Comparison of ENCODE assay signal across 1 cellular context in the genomic region with DNA sequence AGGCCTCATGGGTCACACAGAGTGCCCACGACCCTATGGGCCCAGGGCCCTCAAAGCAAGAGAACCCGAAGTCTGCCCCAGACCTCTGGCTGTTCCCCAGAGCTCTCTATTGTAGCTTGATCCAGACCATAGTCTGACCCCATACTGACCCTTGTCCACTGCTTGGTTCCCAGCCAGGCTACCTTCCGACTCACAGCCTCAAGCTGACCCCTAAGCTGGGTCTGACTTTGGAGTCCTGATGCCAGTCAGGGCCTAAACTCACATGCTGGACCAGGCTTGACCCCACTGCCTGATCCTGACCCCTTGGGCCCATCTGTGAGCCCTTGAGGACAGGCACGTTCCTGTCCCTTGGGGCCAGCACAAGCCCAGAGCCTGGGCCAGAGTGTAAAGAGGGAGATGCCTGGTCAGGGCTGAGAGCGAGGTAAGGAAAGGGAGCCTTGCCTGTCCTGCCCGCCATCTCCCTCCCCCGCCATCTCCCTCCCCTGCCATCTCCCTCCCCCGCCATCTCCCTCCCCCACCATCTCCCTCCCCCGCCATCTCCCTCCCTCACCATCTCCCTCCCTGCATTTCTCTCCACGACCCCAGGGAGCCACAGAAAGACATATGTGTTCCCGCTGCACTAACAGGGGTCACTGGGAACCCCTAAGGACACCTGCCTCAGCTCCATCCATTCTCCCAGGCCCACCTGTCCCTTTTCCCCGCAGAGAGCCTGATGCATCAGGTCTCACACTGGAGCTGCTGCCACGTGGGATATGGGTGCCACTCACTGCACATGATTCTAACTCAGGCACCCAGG.
TF ChIP-seq lines count a peak whose summit lies in the region.

No MANE protein-coding gene starts in this region.

TF ChIP-seq in HepG2, 621 proteins besides CTCF, POLR2A, EP300 and RAD21 (continued from another document):
- TF ChIP-seq, protein P1, sequence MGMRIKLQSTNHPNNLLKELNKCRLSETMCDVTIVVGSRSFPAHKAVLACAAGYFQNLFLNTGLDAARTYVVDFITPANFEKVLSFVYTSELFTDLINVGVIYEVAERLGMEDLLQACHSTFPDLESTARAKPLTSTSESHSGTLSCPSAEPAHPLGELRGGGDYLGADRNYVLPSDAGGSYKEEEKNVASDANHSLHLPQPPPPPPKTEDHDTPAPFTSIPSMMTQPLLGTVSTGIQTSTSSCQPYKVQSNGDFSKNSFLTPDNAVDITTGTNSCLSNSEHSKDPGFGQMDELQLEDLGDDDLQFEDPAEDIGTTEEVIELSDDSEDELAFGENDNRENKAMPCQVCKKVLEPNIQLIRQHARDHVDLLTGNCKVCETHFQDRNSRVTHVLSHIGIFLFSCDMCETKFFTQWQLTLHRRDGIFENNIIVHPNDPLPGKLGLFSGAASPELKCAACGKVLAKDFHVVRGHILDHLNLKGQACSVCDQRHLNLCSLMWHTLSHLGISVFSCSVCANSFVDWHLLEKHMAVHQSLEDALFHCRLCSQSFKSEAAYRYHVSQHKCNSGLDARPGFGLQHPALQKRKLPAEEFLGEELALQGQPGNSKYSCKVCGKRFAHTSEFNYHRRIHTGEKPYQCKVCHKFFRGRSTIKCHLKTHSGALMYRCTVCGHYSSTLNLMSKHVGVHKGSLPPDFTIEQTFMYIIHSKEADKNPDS (CRISPR knock-in tag; IDR thresholded peaks at IDR 0.05) = no peak
- TF ChIP-seq KLF15 (CRISPR knock-in tag; IDR thresholded peaks at IDR 0.05; ENCODE audit: borderline replicate concordance) (no peak), CENPT (CRISPR knock-in tag; IDR thresholded peaks at IDR 0.05; ENCODE audit: low read depth) (no peak), DR1 (CRISPR knock-in tag; IDR thresholded peaks at IDR 0.05) (no peak), FIP1L1 (IDR thresholded peaks at IDR 0.05; ENCODE audit: borderline replicate concordance, insufficient read depth, low read depth, low read length) (no peak), NR2F1 (CRISPR knock-in tag; IDR thresholded peaks at IDR 0.05) (no peak), RBM22 (optimal IDR thresholded peaks at IDR 0.05; ENCODE audit: low read length) (no peak), NFKB2 (CRISPR knock-in tag; IDR thresholded peaks at IDR 0.05; ENCODE audit: borderline replicate concordance) (no peak), TEAD3 (CRISPR knock-in tag; optimal IDR thresholded peaks at IDR 0.05; ENCODE audit: borderline replicate concordance) (no peak)
- TF ChIP-seq, protein P2, sequence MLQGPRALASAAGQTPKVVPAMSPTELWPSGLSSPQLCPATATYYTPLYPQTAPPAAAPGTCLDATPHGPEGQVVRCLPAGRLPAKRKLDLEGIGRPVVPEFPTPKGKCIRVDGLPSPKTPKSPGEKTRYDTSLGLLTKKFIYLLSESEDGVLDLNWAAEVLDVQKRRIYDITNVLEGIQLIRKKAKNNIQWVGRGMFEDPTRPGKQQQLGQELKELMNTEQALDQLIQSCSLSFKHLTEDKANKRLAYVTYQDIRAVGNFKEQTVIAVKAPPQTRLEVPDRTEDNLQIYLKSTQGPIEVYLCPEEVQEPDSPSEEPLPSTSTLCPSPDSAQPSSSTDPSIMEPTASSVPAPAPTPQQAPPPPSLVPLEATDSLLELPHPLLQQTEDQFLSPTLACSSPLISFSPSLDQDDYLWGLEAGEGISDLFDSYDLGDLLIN (CRISPR knock-in tag; IDR thresholded peaks at IDR 0.05; ENCODE audit: borderline replicate concordance) = no peak
